ENCODE assay signal across 33 cellular contexts in genomic region chr11:28849053-28849452, GRCh38.
"Had no signal": no experiment of that assay in that cellular context is flagged by ENCODE, and none has a peak within 500 bp of the region (broad histone marks: within the 10 kb centered on the region; RNA-seq: fewer than 3 reads in every experiment).

No MANE protein-coding gene starts in this region.

- ATAC-seq: activated CD8-positive, alpha-beta T cell treated with anti-CD3 and anti-CD28 coated beads for 36 hours; activated T-cell treated with anti-CD3 and anti-CD28 coated beads, Interleukin-2, amount 50 U/mL, for 72 hours; activated T-helper 17 cell treated with anti-CD3 and anti-CD28 coated beads, Interleukin-2, amount 50 U/mL, for 72 hours; body of pancreas had no signal

- H3K27ac ChIP-seq: body of pancreas, KMS-11, PC-9, SJSA1 had no signal

- H3K4me3 ChIP-seq: body of pancreas, PC-9, SJSA1 had no signal

- H3K9me3 ChIP-seq: body of pancreas had no signal

- H3K36me3 Mint-ChIP-seq: activated naive CD8-positive, alpha-beta T cell treated with anti-CD3 and anti-CD28 coated beads for 36 hours had no signal

- H3K4me1 Mint-ChIP-seq: activated CD4-positive, alpha-beta T cell treated with anti-CD3 and anti-CD28 coated beads, Interleukin-2, amount 10 ng/mL, durations not matched to agents 24 days and 14 days; activated naive CD8-positive, alpha-beta T cell treated with anti-CD3 and anti-CD28 coated beads for 36 hours; activated T-helper 17 cell treated with anti-CD3 and anti-CD28 coated beads, Interleukin-2, amount 50 U/mL, for 72 hours had no signal

- H3K4me3 Mint-ChIP-seq: activated CD4-positive, alpha-beta T cell treated with anti-CD3 and anti-CD28 coated beads, Interleukin-2, amount 10 ng/mL, durations not matched to agents 24 days and 14 days; activated CD8-positive, alpha-beta T cell treated with anti-CD3 and anti-CD28 coated beads for 36 hours; activated naive CD8-positive, alpha-beta T cell treated with anti-CD3 and anti-CD28 coated beads for 36 hours; activated T-cell treated with anti-CD3 and anti-CD28 coated beads, Interleukin-2, amount 50 U/mL, for 72 hours; activated T-helper 17 cell treated with anti-CD3 and anti-CD28 coated beads, Interleukin-2, amount 50 U/mL, for 72 hours; T-helper 1 cell treated with Interleukin-12 subunit alpha and Interleukin-12 subunit beta and Interleukin-4 antibody, amounts not matched to agents 30 μg/mL and 1 μg/mL, for 36 hours; T-helper 2 cell treated with Interferon-gamma antibody and Interleukin-4, amounts not matched to agents 5 μg/mL and 100 μg/mL, for 36 hours had no signal

- H3K4me2 ChIP-seq: KMS-11, PC-9, SK-N-SH had no signal

- H3K4me1 ChIP-seq: body of pancreas, SJSA1 had no signal

- DNase-seq: activated CD4-positive, alpha-beta T cell treated with anti-CD3 and anti-CD28 coated beads, Interleukin-2, amount 10 ng/mL, durations not matched to agents 24 days and 14 days; activated CD4-positive, alpha-beta T cell treated with anti-CD3 and anti-CD28 coated beads, Interleukin-2, amount 50 U/mL, for 4 hours; activated CD8-positive, alpha-beta T cell treated with anti-CD3 and anti-CD28 coated beads for 36 hours; activated effector memory CD4-positive, alpha-beta T cell treated with anti-CD3 and anti-CD28 coated beads, Interleukin-2, amount 50 U/mL, for 16 hours; activated naive CD4-positive, alpha-beta T cell; activated naive CD4-positive, alpha-beta T cell treated with anti-CD3 and anti-CD28 coated beads, Interleukin-2, amount 50 U/mL, for 16 hours; activated naive CD8-positive, alpha-beta T cell treated with anti-CD3 and anti-CD28 coated beads for 36 hours; activated T-cell treated with anti-CD3 and anti-CD28 coated beads, Interleukin-2, amount 50 U/mL, for 1 hour; activated T-cell treated with anti-CD3 and anti-CD28 coated beads, Interleukin-2, amount 50 U/mL, for 72 hours; body of pancreas; central memory CD4-positive, alpha-beta T cell; NCI-H1092 treated with DMSO at 0.1 percent for 48 hours; NCI-H1417; NCI-H146; NCI-H187; NCI-H2029 treated with DMSO at 0.1 percent for 48 hours; NCI-H2107; NCI-H2171; NCI-H510A; NCI-H526; NCI-H748 treated with DMSO at 0.1 percent for 48 hours; NK-92 treated with Interleukin-12 subunit alpha and Interleukin-12 subunit beta, amount 100 ng/mL, for 24 hours; PC-9; SHP77; SK-N-SH had no signal

- FAIRE-seq: astrocyte, RCC 7860, TTC549 had no signal

- H3K27ac Mint-ChIP-seq: activated CD4-positive, alpha-beta T cell treated with anti-CD3 and anti-CD28 coated beads, Interleukin-2, amount 10 ng/mL, durations not matched to agents 24 days and 14 days; activated CD8-positive, alpha-beta T cell treated with anti-CD3 and anti-CD28 coated beads for 36 hours; activated naive CD8-positive, alpha-beta T cell treated with anti-CD3 and anti-CD28 coated beads for 36 hours; activated T-cell treated with anti-CD3 and anti-CD28 coated beads, Interleukin-2, amount 50 U/mL, for 72 hours; activated T-helper 17 cell treated with anti-CD3 and anti-CD28 coated beads, Interleukin-2, amount 50 U/mL, for 72 hours; T-helper 1 cell treated with Interleukin-12 subunit alpha and Interleukin-12 subunit beta and Interleukin-4 antibody, amounts not matched to agents 30 μg/mL and 1 μg/mL, for 36 hours; T-helper 2 cell treated with Interferon-gamma antibody and Interleukin-4, amounts not matched to agents 5 μg/mL and 100 μg/mL, for 36 hours had no signal

- H3K27me3 Mint-ChIP-seq: activated CD4-positive, alpha-beta T cell treated with anti-CD3 and anti-CD28 coated beads, Interleukin-2, amount 10 ng/mL, durations not matched to agents 24 days and 14 days; activated CD8-positive, alpha-beta T cell treated with anti-CD3 and anti-CD28 coated beads for 36 hours; activated naive CD8-positive, alpha-beta T cell treated with anti-CD3 and anti-CD28 coated beads for 36 hours; activated T-helper 17 cell treated with anti-CD3 and anti-CD28 coated beads, Interleukin-2, amount 50 U/mL, for 72 hours had no signal
